1 cellular context compared by ENCODE assay signal in genomic region chr9:75890541-75891276, GRCh38.
TF ChIP-seq lines count a peak whose summit lies in the region.

TSS of gene PCSK5 (plus strand) at chr9:75890673. CDS start at chr9:75891182, 509 bp downstream.

TF ChIP-seq in HEK293, 187 proteins besides CTCF, POLR2A, EP300 and RAD21 (continued from another document):
- TF ChIP-seq ZBTB49 (tag by site-specific recombination; IDR thresholded peaks at IDR 0.05; ENCODE audit: low read depth) (no peak), GFI1B (tag by site-specific recombination; IDR thresholded peaks at IDR 0.05) (no peak), ZNF501 (tag by site-specific recombination; IDR thresholded peaks at IDR 0.05) (no peak; the same call in none of the 2 replicates), ZNF792 (tag by site-specific recombination; IDR thresholded peaks at IDR 0.05) (peak; percentile 18; the same call in 1 of the 2 replicates), ZNF521 (tag by site-specific recombination; IDR thresholded peaks at IDR 0.05) (no peak), ZNF670 (tag by site-specific recombination; IDR thresholded peaks at IDR 0.05; ENCODE audit: low read depth) (no peak), ZNF518A (tag by site-specific recombination; conservative IDR thresholded peaks at IDR 0.05; ENCODE audit: low read depth) (no peak), ZNF48 (tag by site-specific recombination; IDR thresholded peaks at IDR 0.05) (no peak), MEIS1 (CRISPR knock-in tag; IDR thresholded peaks at IDR 0.05; ENCODE audit: borderline replicate concordance) (no peak), ZNF600 (tag by site-specific recombination; IDR thresholded peaks at IDR 0.05) (no peak; the same call in 1 of the 2 replicates), ZBTB21 (tag by site-specific recombination; IDR thresholded peaks at IDR 0.05) (no peak), KLF17 (tag by site-specific recombination; IDR thresholded peaks at IDR 0.05) (peak; percentile 82), ZBTB6 (tag by site-specific recombination; IDR thresholded peaks at IDR 0.05) (no peak), ZNF843 (tag by site-specific recombination; IDR thresholded peaks at IDR 0.05) (0 out of 2 replicates have a peak, but pooled peaks have one; percentile 40), ZNF433 (tag by site-specific recombination; IDR thresholded peaks at IDR 0.05; ENCODE audit: low read depth) (no peak), BCL11B (tag by site-specific recombination; IDR thresholded peaks at IDR 0.05; ENCODE audit: low read depth) (no peak), ZNF776 (tag by site-specific recombination; IDR thresholded peaks at IDR 0.05; ENCODE audit: borderline replicate concordance) (no peak), ZFP37 (tag by site-specific recombination; IDR thresholded peaks at IDR 0.05) (no peak), REPIN1 (tag by site-specific recombination; IDR thresholded peaks at IDR 0.05; ENCODE audit: low read depth) (no peak), SALL2 (tag by site-specific recombination; IDR thresholded peaks at IDR 0.05; ENCODE audit: borderline replicate concordance) (no peak), ZNF324 (tag by site-specific recombination; IDR thresholded peaks at IDR 0.05) (peak; percentile 89; the same call in 1 of the 2 replicates), ZNF223 (tag by site-specific recombination; IDR thresholded peaks at IDR 0.05) (no peak), ZBTB11 (tag by site-specific recombination; conservative IDR thresholded peaks at IDR 0.05; ENCODE audit: low read depth) (peak; percentile 40; the same call in 1 of the 2 replicates), ZNF623 (tag by site-specific recombination; IDR thresholded peaks at IDR 0.05) (no peak), ZNF174 (tag by site-specific recombination; IDR thresholded peaks at IDR 0.05) (no peak), ZNF132 (tag by site-specific recombination; IDR thresholded peaks at IDR 0.05; ENCODE audit: borderline replicate concordance) (no peak), ZNF18 (tag by site-specific recombination; IDR thresholded peaks at IDR 0.05) (no peak; the same call in 1 of the 2 replicates), ZNF26 (tag by site-specific recombination; IDR thresholded peaks at IDR 0.05) (no peak), INSM2 (tag by site-specific recombination; IDR thresholded peaks at IDR 0.05) (no peak), YY1 (tag by site-specific recombination; IDR thresholded peaks at IDR 0.05) (peak; percentile 65; the same call in 1 of the 2 replicates), ZNF660 (tag by site-specific recombination; IDR thresholded peaks at IDR 0.05) (peak; percentile 50; the same call in 1 of the 2 replicates), ZNF610 (tag by site-specific recombination; IDR thresholded peaks at IDR 0.05; ENCODE audit: borderline replicate concordance) (0 out of 2 replicates have a peak, but pooled peaks have one; percentile 52), ZNF514 (tag by site-specific recombination; IDR thresholded peaks at IDR 0.05) (no peak), ZNF621 (tag by site-specific recombination; IDR thresholded peaks at IDR 0.05) (no peak), ZNF747 (tag by site-specific recombination; IDR thresholded peaks at IDR 0.05) (no peak), ZNF529 (tag by site-specific recombination; IDR thresholded peaks at IDR 0.05; ENCODE audit: insufficient replicate concordance) (no peak), YY2 (tag by site-specific recombination; IDR thresholded peaks at IDR 0.05) (peak; percentile 53; the same call in 1 of the 2 replicates), ZIC2 (tag by site-specific recombination; IDR thresholded peaks at IDR 0.05) (peak; percentile 63), ZNF10 (tag by site-specific recombination; IDR thresholded peaks at IDR 0.05) (no peak), ZNF266 (tag by site-specific recombination; IDR thresholded peaks at IDR 0.05; ENCODE audit: low read depth) (no peak), PRDM6 (tag by site-specific recombination; IDR thresholded peaks at IDR 0.05) (no peak), ZNF664 (tag by site-specific recombination; IDR thresholded peaks at IDR 0.05) (no peak)
